Comparison of ENCODE assay signal across 1 cellular context in genomic region chr7:142104550-142105527, GRCh38.
A peak's percentile ranks its signal among the peaks of the same experiment; 100 is the strongest.
TF ChIP-seq lines count a peak whose summit lies in the region.

No MANE protein-coding gene starts in this region.

TF ChIP-seq in HepG2, 621 proteins besides CTCF, POLR2A, EP300 and RAD21 (continued from another document and continues in another):
- no peak for TF ChIP-seq ZZZ3 (CRISPR knock-in tag; IDR thresholded peaks at IDR 0.05; ENCODE audit: borderline replicate concordance)
- TF ChIP-seq HINFP (CRISPR knock-in tag; IDR thresholded peaks at IDR 0.05; ENCODE audit: low read depth), result no peak
- TF ChIP-seq SP5 (CRISPR knock-in tag; IDR thresholded peaks at IDR 0.05; ENCODE audit: borderline replicate concordance, low read depth), result no peak
- no peak for TF ChIP-seq ZNF275 (CRISPR knock-in tag; IDR thresholded peaks at IDR 0.05; ENCODE audit: borderline replicate concordance)
- no peak for TF ChIP-seq HDAC1 (CRISPR knock-in tag; IDR thresholded peaks at IDR 0.05)
- peak; percentile 37; the same call in 1 of the 2 replicates for TF ChIP-seq BCL6 (CRISPR knock-in tag; IDR thresholded peaks at IDR 0.05)
- no peak for TF ChIP-seq E2F5 (CRISPR knock-in tag; conservative IDR thresholded peaks at IDR 0.05)
- TF ChIP-seq MAFF (IDR thresholded peaks at IDR 0.05; ENCODE audit: low read depth, low read length), result 0 out of 2 replicates have a peak, but pooled peaks have one; percentile 16
- TF ChIP-seq KDM3A (CRISPR knock-in tag; IDR thresholded peaks at IDR 0.05; ENCODE audit: low read depth), result no peak
- TF ChIP-seq ZNF337 (CRISPR knock-in tag; IDR thresholded peaks at IDR 0.05; ENCODE audit: borderline replicate concordance, low read depth), result no peak
- TF ChIP-seq HIVEP1 (CRISPR knock-in tag; IDR thresholded peaks at IDR 0.05), result no peak
- TF ChIP-seq SALL2 (CRISPR knock-in tag; IDR thresholded peaks at IDR 0.05), result no peak
- no peak for TF ChIP-seq MXI1 (IDR thresholded peaks at IDR 0.05; ENCODE audit: borderline replicate concordance, low read depth, low read length)
- TF ChIP-seq ZNF543 (CRISPR knock-in tag; IDR thresholded peaks at IDR 0.05), result no peak
- no peak for TF ChIP-seq BRD4 (CRISPR knock-in tag; IDR thresholded peaks at IDR 0.05)
- TF ChIP-seq TP53 (CRISPR knock-in tag; conservative IDR thresholded peaks at IDR 0.05), result no peak
- TF ChIP-seq TRAFD1 (CRISPR knock-in tag; IDR thresholded peaks at IDR 0.05; ENCODE audit: borderline replicate concordance), result no peak
- no peak for TF ChIP-seq TFDP1 (CRISPR knock-in tag; IDR thresholded peaks at IDR 0.05; ENCODE audit: borderline replicate concordance)
- TF ChIP-seq SNAI1 (CRISPR knock-in tag; IDR thresholded peaks at IDR 0.05; ENCODE audit: borderline replicate concordance), result no peak
- no peak for TF ChIP-seq JDP2 (CRISPR knock-in tag; IDR thresholded peaks at IDR 0.05; ENCODE audit: borderline replicate concordance)
- TF ChIP-seq ZFP82 (CRISPR knock-in tag; IDR thresholded peaks at IDR 0.05; ENCODE audit: borderline replicate concordance), result no peak
- 0 out of 2 replicates have a peak, but pooled peaks have one; percentile 34 for TF ChIP-seq IRF2 (CRISPR knock-in tag; IDR thresholded peaks at IDR 0.05)
- no peak for TF ChIP-seq AFF4 (CRISPR knock-in tag; IDR thresholded peaks at IDR 0.05)
- peak; percentile 89 for TF ChIP-seq ARID5B (CRISPR knock-in tag; IDR thresholded peaks at IDR 0.05)
- TF ChIP-seq ZNF354B (CRISPR knock-in tag; IDR thresholded peaks at IDR 0.05), result no peak
- TF ChIP-seq DMAP1 (CRISPR knock-in tag; IDR thresholded peaks at IDR 0.05), result no peak
- no peak for TF ChIP-seq ZNF790 (CRISPR knock-in tag; IDR thresholded peaks at IDR 0.05; ENCODE audit: borderline replicate concordance)
- no peak for TF ChIP-seq U2AF2 (IDR thresholded peaks at IDR 0.05; ENCODE audit: low read depth, low read length)
- TF ChIP-seq ZFP62 (CRISPR knock-in tag; IDR thresholded peaks at IDR 0.05), result no peak
- TF ChIP-seq CEBPB (IDR thresholded peaks at IDR 0.05; ENCODE audit: borderline replicate concordance, low read depth, low read length), result peak; percentile 79
- TF ChIP-seq ZFP91 (CRISPR knock-in tag; IDR thresholded peaks at IDR 0.05; ENCODE audit: borderline replicate concordance), result no peak
- no peak for TF ChIP-seq KLF12 (CRISPR knock-in tag; IDR thresholded peaks at IDR 0.05; ENCODE audit: borderline replicate concordance)
- peak; percentile 23; the same call in 1 of the 2 replicates for TF ChIP-seq THRA (CRISPR knock-in tag; IDR thresholded peaks at IDR 0.05; ENCODE audit: borderline replicate concordance)
- no peak for TF ChIP-seq E2F2 (CRISPR knock-in tag; IDR thresholded peaks at IDR 0.05; ENCODE audit: borderline replicate concordance)
- peak; percentile 16; the same call in 1 of the 2 replicates for TF ChIP-seq FOXJ3 (CRISPR knock-in tag; IDR thresholded peaks at IDR 0.05; ENCODE audit: borderline replicate concordance)
- TF ChIP-seq SUZ12 (IDR thresholded peaks at IDR 0.05; ENCODE audit: low read depth, low read length), result no peak
- TF ChIP-seq TGIF2 (CRISPR knock-in tag; IDR thresholded peaks at IDR 0.05), result no peak
- TF ChIP-seq SKIL (CRISPR knock-in tag; IDR thresholded peaks at IDR 0.05; ENCODE audit: borderline replicate concordance), result no peak
